In the genomic region with DNA sequence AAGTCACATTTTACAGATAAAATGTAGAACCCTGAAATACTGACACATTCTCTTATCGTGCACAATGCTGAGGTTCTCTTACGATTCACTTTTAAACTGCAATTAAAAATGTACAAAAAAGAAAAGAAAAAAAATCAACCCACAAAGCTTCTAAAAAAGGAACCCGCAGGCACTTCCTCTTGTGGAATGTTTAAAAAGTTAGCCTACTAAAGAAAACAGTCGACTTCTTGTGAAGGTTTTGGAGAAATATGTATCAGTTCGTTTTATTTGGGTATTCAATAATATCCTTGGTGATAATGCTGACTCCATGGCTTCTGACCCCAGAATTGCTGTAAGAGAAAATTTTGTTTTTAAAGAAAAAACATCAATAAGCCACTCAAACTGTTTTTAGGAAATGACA, we compare ENCODE assay signal across 16 cellular contexts. TPM values are rescaled to one million over a fixed set of nuclear protein-coding genes. Genes with fewer than 3 reads are reported as not detected.
DNase-seq lines count a peak whose midpoint lies in the region; ATAC-seq and TF ChIP-seq lines count a peak whose summit lies in the region.
"Had no signal": no experiment of that assay in that cellular context is flagged by ENCODE, and none has a peak within 500 bp of the region (broad histone marks: within the 10 kb centered on the region; RNA-seq: fewer than 3 reads in every experiment).

No MANE protein-coding gene starts in this region.

- H3K27me3 ChIP-seq in spleen (replicated peaks in 1 of 7), result no peaks in the 10 kb centered on the region
- H3K27me3 ChIP-seq: heart left ventricle, right atrium auricular region, SJCRH30 had no signal

- no peaks in the 10 kb centered on the region for H3K27me3 Mint-ChIP-seq in activated naive CD4-positive, alpha-beta T cell treated with anti-CD3 and anti-CD28 coated beads for 36 hours (ENCODE audit: low read depth)
- no peaks in the 10 kb centered on the region for H3K27me3 Mint-ChIP-seq in IgD-negative memory B cell
- no peaks in the 10 kb centered on the region for H3K27me3 Mint-ChIP-seq in activated naive CD8-positive, alpha-beta T cell treated with anti-CD3 and anti-CD28 coated beads for 36 hours

- H3K27ac ChIP-seq in spleen, result peak overlapping the region in 7 of 8 donors; percentile 5 to 69 (median 31)
- H3K27ac ChIP-seq: right atrium auricular region, SJCRH30 had no signal

- intact Hi-C loops in activated naive CD4-positive, alpha-beta T cell treated with anti-CD3 and anti-CD28 coated beads for 36 hours (cut with micrococcal nuclease), result no loop called here
- intact Hi-C loops in spleen (cut with DNase I; ENCODE audit: low total_unique reads), result no loop called here

- no peak for TF ChIP-seq POLR2A in spleen (IDR thresholded peaks at IDR 0.05)

- H3K4me1 Mint-ChIP-seq in activated naive CD4-positive, alpha-beta T cell treated with anti-CD3 and anti-CD28 coated beads for 36 hours (ENCODE audit: low read depth), result peaks cover 83% of the 10 kb centered on the region
- H3K4me1 Mint-ChIP-seq in IgD-negative memory B cell, result peaks cover 27 to 52% (median 42%) of the 10 kb centered on the region in 3 donors
- H3K4me1 Mint-ChIP-seq in activated naive CD8-positive, alpha-beta T cell treated with anti-CD3 and anti-CD28 coated beads for 36 hours, result peaks cover 87% of the 10 kb centered on the region

- ATAC-seq in GM18867 (IDR thresholded peaks at IDR 0.05; ENCODE audit: unreplicated experiment) (no peak), GM18870 (IDR thresholded peaks at IDR 0.05; ENCODE audit: unreplicated experiment) (no peak)
- ATAC-seq: heart left ventricle had no signal

- H3K36me3 ChIP-seq in spleen, result peaks cover 0 to 100% (median 79%) of the 10 kb centered on the region in 6 donors

- no peak for DNase-seq in activated naive CD4-positive, alpha-beta T cell treated with anti-CD3 and anti-CD28 coated beads for 36 hours
- DNase-seq in activated naive CD4-positive, alpha-beta T cell treated with anti-CD3 and anti-CD28 coated beads, Interleukin-2, amount 50 U/mL, for 16 hours, result no peak
- no peak for DNase-seq in activated naive CD8-positive, alpha-beta T cell treated with anti-CD3 and anti-CD28 coated beads for 36 hours
- no peak for DNase-seq in spleen
- DNase-seq in HT-29 (ENCODE audit: low spot score), result no peak
- DNase-seq: effector CD8-positive, alpha-beta T cell; H9; heart left ventricle; NCI-H2029 treated with DMSO at 0.1 percent for 48 hours; NCI-H510A; SJCRH30 had no signal

- H3K27ac Mint-ChIP-seq in activated naive CD4-positive, alpha-beta T cell treated with anti-CD3 and anti-CD28 coated beads for 36 hours, result peak overlapping the region; percentile 63
- H3K27ac Mint-ChIP-seq in IgD-negative memory B cell, result peak overlapping the region in 2 of 3 donors; percentile 31 to 87
- H3K27ac Mint-ChIP-seq in activated naive CD8-positive, alpha-beta T cell treated with anti-CD3 and anti-CD28 coated beads for 36 hours, result peak overlapping the region; percentile 47

- H3K4me3 Mint-ChIP-seq in activated naive CD4-positive, alpha-beta T cell treated with anti-CD3 and anti-CD28 coated beads for 36 hours, result peak overlapping the region; percentile 4
- peak overlapping the region in 2 of 4 donors; percentile 47 to 63 for H3K4me3 Mint-ChIP-seq in IgD-negative memory B cell
- peak overlapping the region; percentile 10 for H3K4me3 Mint-ChIP-seq in activated naive CD8-positive, alpha-beta T cell treated with anti-CD3 and anti-CD28 coated beads for 36 hours
- H3K4me3 Mint-ChIP-seq: H9, neural crest cell had no signal

- no peaks in the 10 kb centered on the region for H3K9me3 ChIP-seq in spleen
- H3K9me3 ChIP-seq: heart left ventricle, right atrium auricular region, SJCRH30 had no signal

- H3K4me3 ChIP-seq in spleen, result no peak overlapping the region
- H3K4me3 ChIP-seq: right atrium auricular region, SJCRH30 had no signal

- WGBS in spleen, 5 donors, result 14 to 34% (median 21%) methylated on average over 5 of the region's 5 CpGs

- no peaks in the 10 kb centered on the region for H3K9me3 Mint-ChIP-seq in activated naive CD4-positive, alpha-beta T cell treated with anti-CD3 and anti-CD28 coated beads for 36 hours
- no peaks in the 10 kb centered on the region for H3K9me3 Mint-ChIP-seq in IgD-negative memory B cell
- H3K9me3 Mint-ChIP-seq in activated naive CD8-positive, alpha-beta T cell treated with anti-CD3 and anti-CD28 coated beads for 36 hours, result no peaks in the 10 kb centered on the region
- H3K9me3 Mint-ChIP-seq: H9, neural crest cell had no signal

- CTCF ChIA-PET in activated naive CD4-positive, alpha-beta T cell treated with anti-CD3 and anti-CD28 coated beads for 36 hours (lab: Charles Lee), result interaction anchor here (1.2 kb wide), 1 partner anchor 53 kb away, joined by 3 read pairs; no protein-coding TSS in a partner anchor

- H3K4me1 ChIP-seq in spleen, result peaks cover 57 to 92% (median 77%) of the 10 kb centered on the region in 6 donors
- H3K4me1 ChIP-seq: SJCRH30 had no signal

- peaks cover 76% of the 10 kb centered on the region for H3K36me3 Mint-ChIP-seq in activated naive CD4-positive, alpha-beta T cell treated with anti-CD3 and anti-CD28 coated beads for 36 hours (ENCODE audit: low read depth)
- H3K36me3 Mint-ChIP-seq in IgD-negative memory B cell, result peaks cover 5% of the 10 kb centered on the region
- H3K36me3 Mint-ChIP-seq in activated naive CD8-positive, alpha-beta T cell treated with anti-CD3 and anti-CD28 coated beads for 36 hours, result peaks cover 82% of the 10 kb centered on the region

- no peak for TF ChIP-seq CTCF in spleen (IDR thresholded peaks at IDR 0.05 in 8 of 11, conservative IDR thresholded peaks at IDR 0.05 in 3 of 11)

RNA-seq across cellular contexts. Expression of a gene that starts 10.2 kb away (rescaled TPM):
- total RNA-seq in activated naive CD4-positive, alpha-beta T cell treated with anti-CD3 and anti-CD28 coated beads for 36 hours, result 100 to 1,000 TPM; 331 to 338 TPM
- 339 TPM for polyA plus RNA-seq in IgD-negative memory B cell
- total RNA-seq in activated naive CD8-positive, alpha-beta T cell treated with anti-CD3 and anti-CD28 coated beads for 36 hours, result 100 to 1,000 TPM; 639 to 651 TPM
- total RNA-seq in spleen, result 100 to 1,000 TPM; 279 to 457 (median 350) TPM
- polyA plus RNA-seq in spleen, result 100 to 1,000 TPM; 121 to 156 (median 153) TPM
- total RNA-seq in HT-29 (2014; rRNA removed; shearing (Covaris generic)), result 261 and 277 TPM in 2 replicates

RNA-seq across cellular contexts. Expression of a gene that starts 18.7 kb away (rescaled TPM):
- 10 to 100 TPM; 21.4 to 24.2 TPM for total RNA-seq in activated naive CD4-positive, alpha-beta T cell treated with anti-CD3 and anti-CD28 coated beads for 36 hours
- 36.9 TPM for polyA plus RNA-seq in IgD-negative memory B cell
- total RNA-seq in activated naive CD8-positive, alpha-beta T cell treated with anti-CD3 and anti-CD28 coated beads for 36 hours, result 10 to 100 TPM; 41.2 to 50.7 TPM
- 10 to 100 TPM; 20.7 to 30.9 (median 23.2) TPM for total RNA-seq in spleen
- 10 to 100 TPM; 38.4 to 45.4 (median 39.6) TPM for polyA plus RNA-seq in spleen
- total RNA-seq in HT-29 (2014; rRNA removed; shearing (Covaris generic)), result 16.1 and 18.8 TPM in 2 replicates
